ENCODE assay signal across 8 cellular contexts in the genomic region with DNA sequence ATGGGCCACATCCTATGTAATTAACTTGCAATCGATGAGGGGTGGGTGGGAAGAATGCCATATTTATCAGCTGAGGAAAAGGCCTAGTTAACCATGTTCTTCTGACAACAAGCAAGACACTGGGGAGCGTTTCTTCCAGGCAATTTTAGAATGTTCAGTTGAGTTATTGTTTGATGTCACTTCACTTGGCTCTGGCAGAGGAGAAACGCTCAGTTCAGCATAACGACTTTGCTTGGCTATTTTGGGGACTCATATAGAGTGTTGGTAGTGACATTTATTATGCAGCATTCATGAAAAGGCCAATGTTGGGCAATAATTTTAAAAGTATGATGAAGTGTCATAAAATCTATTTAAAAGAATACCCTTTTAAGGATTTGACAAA. TPM values are rescaled to one million over a fixed set of nuclear protein-coding genes. Genes with fewer than 3 reads are reported as not detected.
DNase-seq lines count a peak whose midpoint lies in the region; ATAC-seq and TF ChIP-seq lines count a peak whose summit lies in the region.

No MANE protein-coding gene starts in this region.

- H3K4me2 ChIP-seq in fibroblast of lung (ENCODE audit: extremely low read depth, insufficient read depth, low read length): peak overlapping the region; percentile 87

- H3K4me3 ChIP-seq in RWPE2 (ENCODE audit: severe bottlenecking) (peak overlapping the region; percentile 25), fibroblast of lung (replicated peaks in 1 of 4; ENCODE audit: control extremely low read depth in 1 of 4, insufficient read depth in 1 of 4, low read depth in 3 of 4, low read length in 4 of 4) (peak overlapping the region; percentile 41 to 75 (median 52)), ovary (peak overlapping the region; percentile 66)

- H3K79me2 ChIP-seq in fibroblast of lung (ENCODE audit: control insufficient read depth, insufficient read depth, low read length): no peaks in the 10 kb centered on the region

- no peaks in the 10 kb centered on the region for H3K9me3 Mint-ChIP-seq in Calu3 (ENCODE audit: low read depth, unreplicated experiment)

- WGBS in ovary, 3 donors: 6 to 11% (median 8%) methylated on average over 4 of the region's 4 CpGs

- no peak for ATAC-seq in RWPE2 (ENCODE audit: low read depth)
- ATAC-seq in GM19328 (IDR thresholded peaks at IDR 0.05; ENCODE audit: unreplicated experiment): no peak
- no peak for ATAC-seq in GM21360 (IDR thresholded peaks at IDR 0.05; ENCODE audit: unreplicated experiment)
- no peak for ATAC-seq in HG03108 (IDR thresholded peaks at IDR 0.05; ENCODE audit: unreplicated experiment)

- TF ChIP-seq EP300 in ovary (IDR thresholded peaks at IDR 0.05): no peak

- H3K27ac Mint-ChIP-seq in Calu3 (ENCODE audit: unreplicated experiment): no peak overlapping the region

- H3K4me3 Mint-ChIP-seq in Calu3 (ENCODE audit: low read depth, unreplicated experiment): peak overlapping the region; percentile 76

- H3K27me3 Mint-ChIP-seq in Calu3 (ENCODE audit: unreplicated experiment): no peaks in the 10 kb centered on the region

- intact Hi-C loops in Calu3 (cut with micrococcal nuclease; ENCODE audit: unreplicated experiment) (loop anchor here (1.0 kb wide), 1 partner anchor 80 kb away; no protein-coding TSS in a partner anchor), ovary (cut with DNase I) (loop anchor here (10.0 kb wide), 3 partner anchors 55 to 145 kb away; a partner anchor contains a TSS)

- no peaks in the 10 kb centered on the region for H3K9me3 ChIP-seq in RWPE2 (ENCODE audit: severe bottlenecking)
- no peaks in the 10 kb centered on the region for H3K9me3 ChIP-seq in fibroblast of lung (ENCODE audit: control insufficient read depth, insufficient read depth, low read depth, low read length)
- H3K9me3 ChIP-seq in ovary: no peaks in the 10 kb centered on the region

- no peaks in the 10 kb centered on the region for H4K20me1 ChIP-seq in fibroblast of lung (ENCODE audit: control insufficient read depth, extremely low read depth, insufficient read depth, low read length)

- in situ Hi-C loops in KBM-7 (cut with MboI; ENCODE audit: low pct_unique_long_range_greater_than_20kb, low sequenced_read_pairs): no loop called here

- no peak for TF ChIP-seq CTCF in Calu3 (IDR thresholded peaks at IDR 0.05; ENCODE audit: unreplicated experiment)
- no peak for TF ChIP-seq CTCF in RWPE2 (IDR thresholded peaks at IDR 0.05; ENCODE audit: poor library complexity, severe bottlenecking)
- TF ChIP-seq CTCF in fibroblast of lung (conservative IDR thresholded peaks at IDR 0.05 in 1 of 2, IDR thresholded peaks at IDR 0.05 in 1 of 2; ENCODE audit: low read depth in 1 of 2, low read length in 2 of 2): no peak
- no peak for TF ChIP-seq CTCF in ovary (IDR thresholded peaks at IDR 0.05)

- TF ChIP-seq POLR2A in ovary (IDR thresholded peaks at IDR 0.05): no peak

- peaks cover 13% of the 10 kb centered on the region for H3K4me1 Mint-ChIP-seq in Calu3 (ENCODE audit: low read depth, unreplicated experiment)

- H3K36me3 ChIP-seq in RWPE2 (ENCODE audit: low read depth) (no peaks in the 10 kb centered on the region), fibroblast of lung (ENCODE audit: control insufficient read depth, insufficient read depth, low read length) (no peaks in the 10 kb centered on the region), ovary (no peaks in the 10 kb centered on the region)

- no peaks in the 10 kb centered on the region for H3K27me3 ChIP-seq in RWPE2 (ENCODE audit: insufficient read depth, poor library complexity, severe bottlenecking)
- H3K27me3 ChIP-seq in fibroblast of lung (ENCODE audit: control insufficient read depth, insufficient read depth, low read length): no peaks in the 10 kb centered on the region
- no peaks in the 10 kb centered on the region for H3K27me3 ChIP-seq in ovary

- H3K36me3 Mint-ChIP-seq in Calu3 (ENCODE audit: insufficient read depth, unreplicated experiment): no peaks in the 10 kb centered on the region

- CTCF ChIA-PET in Calu3 (lab: Charles Lee): no interaction called here

- BruUV-seq in Calu3 (replicated peaks; lab: Mats Ljungman, UMichigan): no TSS peak

- H3K4me1 ChIP-seq in RWPE2 (ENCODE audit: insufficient read depth, poor library complexity, severe bottlenecking) (peaks cover 3% of the 10 kb centered on the region), fibroblast of lung (ENCODE audit: control insufficient read depth, extremely low read depth, insufficient read depth, low read length) (peaks cover 3% of the 10 kb centered on the region), ovary (ENCODE audit: insufficient read depth) (peaks cover 2% of the 10 kb centered on the region)

- H3K9ac ChIP-seq in fibroblast of lung (ENCODE audit: insufficient read depth, low read length): no peak overlapping the region

- DNase-seq in Calu3 (no peak), RWPE2 (ENCODE audit: low spot score) (no peak), fibroblast of lung (ENCODE audit: low read depth in 2 of 2) (no peak), ovary (no peak), KBM-7 (no peak)

- no peak overlapping the region for H3K27ac ChIP-seq in RWPE2 (ENCODE audit: poor library complexity, severe bottlenecking)
- H3K27ac ChIP-seq in fibroblast of lung (ENCODE audit: insufficient read depth, low read length): no peak overlapping the region
- peak overlapping the region in 1 of 2 donors; percentile 71 for H3K27ac ChIP-seq in ovary

- peak overlapping the region; percentile 90 for H2AFZ ChIP-seq in fibroblast of lung (ENCODE audit: low read length)

RNA-seq across cellular contexts. Expression of a gene that starts 0.7 kb away (rescaled TPM):
- total RNA-seq in Calu3 (2022) (0.17 and 0.39 TPM in 2 replicates), fibroblast of lung (12.6 and 40.1 TPM in 2 replicates), ovary (100 to 1,000 TPM in 5 of 7 donors, 10 to 100 TPM in 2; 61.9 to 265 (median 165) TPM)
- polyA plus RNA-seq in fibroblast of lung (15.3 and 71.7 TPM in 2 replicates), ovary (100 to 1,000 TPM in 1 of 2 donors, 10 to 100 TPM in 1; 54.8 to 121 TPM)
- 9.3 and 55.9 TPM in 2 replicates for polyA plus RNA-seq in fibroblast of lung (2012)
- 36.2 and 140 TPM in 2 replicates for polyA minus RNA-seq in fibroblast of lung (ENCODE audit: low replicate concordance)

RNA-seq across cellular contexts. Expression of a gene that starts 53.4 kb away (rescaled TPM):
- 27.3 and 28.4 TPM in 2 replicates for total RNA-seq in Calu3 (2022)
- 47.8 and 64.6 TPM in 2 replicates for total RNA-seq in fibroblast of lung
- 92.9 and 105 TPM in 2 replicates for polyA plus RNA-seq in fibroblast of lung
- polyA plus RNA-seq in fibroblast of lung (2012): 76.6 and 98.2 TPM in 2 replicates
- 193 and 216 TPM in 2 replicates for polyA minus RNA-seq in fibroblast of lung (ENCODE audit: low replicate concordance)
- total RNA-seq in ovary: 10 to 100 TPM; 25.2 to 53.0 (median 39.5) TPM
- 10 to 100 TPM; 15.4 to 36.4 TPM for polyA plus RNA-seq in ovary
